In the genomic region with DNA sequence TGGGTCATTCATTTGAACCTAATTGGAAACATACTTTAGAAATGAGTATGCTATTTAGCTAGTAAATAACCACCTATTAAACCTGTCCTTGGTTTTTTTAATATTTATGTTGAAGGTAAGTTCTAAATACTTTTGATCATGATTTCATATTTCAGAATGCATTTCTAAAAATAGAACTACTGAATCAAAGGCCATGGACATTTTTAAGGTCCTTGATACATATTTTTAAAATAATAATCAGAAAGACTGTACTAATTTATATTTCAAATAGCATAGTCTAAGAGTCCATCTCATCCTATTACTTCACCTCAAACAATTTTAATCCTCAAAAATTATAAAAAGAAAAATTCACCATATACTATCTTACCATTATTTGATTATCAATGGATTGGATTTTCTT, we compare ENCODE assay signal across 20 cellular contexts.
"Had no signal": no experiment of that assay in that cellular context is flagged by ENCODE, and none has a peak within 500 bp of the region (broad histone marks: within the 10 kb centered on the region; RNA-seq: fewer than 3 reads in every experiment).

No MANE protein-coding gene starts in this region.

- H3K4me3 ChIP-seq: esophagus muscularis mucosa, gastroesophageal sphincter, left ventricle myocardium inferior, lung, psoas muscle, right lobe of liver, stomach, thoracic aorta, transverse colon had no signal

- H3K27ac Mint-ChIP-seq: naive thymus-derived CD4-positive, alpha-beta T cell; nephron progenitor cell had no signal

- H3K27ac ChIP-seq: esophagus muscularis mucosa, gastroesophageal sphincter, left ventricle myocardium inferior, psoas muscle, right lobe of liver, stomach, thoracic aorta, transverse colon had no signal

- ATAC-seq: gastroesophageal sphincter; left cardiac atrium; naive thymus-derived CD4-positive, alpha-beta T cell; psoas muscle; right lobe of liver had no signal

- H3K9me3 Mint-ChIP-seq: naive thymus-derived CD4-positive, alpha-beta T cell had no signal

- H3K4me1 ChIP-seq: right lobe of liver had no signal

- H3K36me3 Mint-ChIP-seq: naive thymus-derived CD4-positive, alpha-beta T cell had no signal

- DNase-seq: effector memory CD4-positive, alpha-beta T cell; foreskin fibroblast; glutamatergic neuron; left cardiac atrium; left ventricle myocardium inferior; naive thymus-derived CD4-positive, alpha-beta T cell; nephron progenitor cell; psoas muscle; retina; right lobe of liver; stimulated activated CD4-positive, alpha-beta T cell treated with anti-CD3 and anti-CD28 coated beads, Interleukin-2, amount 100 ng/mL, for 24 hours; stimulated activated CD4-positive, alpha-beta T cell treated with anti-CD3 and anti-CD28 coated beads, Interleukin-4, amount 100 ng/mL, for 4 hours; stimulated activated naive CD4-positive, alpha-beta T cell; stomach; substantia nigra; transverse colon had no signal

- H3K9me3 ChIP-seq: esophagus muscularis mucosa, gastroesophageal sphincter, left ventricle myocardium inferior, psoas muscle, right lobe of liver, stomach, thoracic aorta, transverse colon had no signal

- H3K27me3 ChIP-seq: esophagus muscularis mucosa, gastroesophageal sphincter, right lobe of liver, stomach, transverse colon had no signal

- H3K4me3 Mint-ChIP-seq: naive thymus-derived CD4-positive, alpha-beta T cell; nephron progenitor cell had no signal

- H3K4me1 Mint-ChIP-seq: naive thymus-derived CD4-positive, alpha-beta T cell; nephron progenitor cell had no signal

- H3K36me3 ChIP-seq: esophagus muscularis mucosa, gastroesophageal sphincter, left ventricle myocardium inferior, right lobe of liver, stomach, thoracic aorta, transverse colon had no signal
